13 cellular contexts compared by ENCODE assay signal in the genomic region with DNA sequence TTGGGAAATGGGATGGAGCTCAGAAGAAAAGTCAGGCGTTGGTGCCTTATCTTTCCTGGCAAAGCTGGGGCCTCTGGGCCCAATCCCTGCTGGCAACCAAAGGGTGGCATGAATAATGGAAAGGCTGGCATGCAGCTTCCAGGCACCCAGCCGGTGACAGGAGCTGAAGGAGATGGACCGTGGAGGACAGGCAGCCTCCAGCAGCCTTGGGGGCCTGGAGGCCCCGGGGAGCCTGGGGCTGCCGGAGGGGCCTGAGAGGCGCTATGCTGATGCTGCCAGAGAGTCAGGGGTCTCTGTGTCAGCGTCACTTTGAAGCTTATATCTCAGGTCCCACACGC. TPM values are rescaled to one million over a fixed set of nuclear protein-coding genes. Genes with fewer than 3 reads are reported as not detected.
A peak's percentile ranks its signal among the peaks of the same experiment; 100 is the strongest.
DNase-seq lines count a peak whose midpoint lies in the region; ATAC-seq, FAIRE-seq and TF ChIP-seq lines count a peak whose summit lies in the region.
"Had no signal": no experiment of that assay in that cellular context is flagged by ENCODE, and none has a peak within 500 bp of the region (broad histone marks: within the 10 kb centered on the region; RNA-seq: fewer than 3 reads in every experiment).

No MANE protein-coding gene starts in this region.

- no peak for FAIRE-seq in HepG2 (lab: Jason Lieb, UNC)
- FAIRE-seq in endothelial cell of umbilical vein (lab: Jason Lieb, UNC), result no peak

- H3K36me3 ChIP-seq in right lobe of liver, result no peaks in the 10 kb centered on the region
- H3K36me3 ChIP-seq in HepG2 (replicated peaks in 1 of 2; ENCODE audit: control insufficient read depth in 1 of 2, insufficient read depth in 2 of 2, low read length in 2 of 2), result no peaks in the 10 kb centered on the region
- no peaks in the 10 kb centered on the region for H3K36me3 ChIP-seq in endothelial cell of umbilical vein (ENCODE audit: control insufficient read depth in 2 of 2, extremely low read depth in 1 of 2, insufficient read depth in 2 of 2, low read length in 2 of 2)
- no peaks in the 10 kb centered on the region for H3K36me3 ChIP-seq in osteoblast (ENCODE audit: insufficient read depth, low read length)

- WGBS in right lobe of liver (ENCODE audit: insufficient coverage, low coverage, low lambda C conversion rate, missing lambda C conversion rate), result 22% methylated on average over 1 of the region's 8 CpGs
- WGBS in HepG2 (ENCODE audit: low lambda C conversion rate), result 49% methylated on average over 6 of the region's 8 CpGs

- no peaks in the 10 kb centered on the region for H3K79me2 ChIP-seq in HepG2 (ENCODE audit: insufficient read depth, low read length)
- H3K79me2 ChIP-seq in endothelial cell of umbilical vein (ENCODE audit: control insufficient read depth, insufficient read depth, low read length), result no peaks in the 10 kb centered on the region
- H3K79me2 ChIP-seq in osteoblast (ENCODE audit: insufficient read depth, low read length), result no peaks in the 10 kb centered on the region

- BruUV-seq in HepG2 (replicated peaks; lab: Mats Ljungman, UMichigan), result no TSS peak
- BruUV-seq in endothelial cell of umbilical vein (replicated peaks; lab: Mats Ljungman, UMichigan), result no TSS peak

- POLR2A ChIA-PET in HepG2 (lab: Yijun Ruan, JAX) (no interaction called here), endothelial cell of umbilical vein (lab: Charles Lee) (no interaction called here)

- H3K9me3 ChIP-seq in right lobe of liver, result no peaks in the 10 kb centered on the region
- H3K9me3 ChIP-seq in HepG2 (ENCODE audit: low read length), result no peaks in the 10 kb centered on the region
- no peaks in the 10 kb centered on the region for H3K9me3 ChIP-seq in endothelial cell of umbilical vein (replicated peaks; ENCODE audit: control insufficient read depth, insufficient read depth, low read length)
- H3K9me3 ChIP-seq in osteoblast (ENCODE audit: low read depth, low read length), result no peaks in the 10 kb centered on the region

- TF ChIP-seq EP300 in HepG2 (IDR thresholded peaks at IDR 0.05; ENCODE audit: low read depth in 2 of 2, low read length in 2 of 2), result no peak
- no peak for TF ChIP-seq EP300 in HepG2 (CRISPR knock-in tag; IDR thresholded peaks at IDR 0.05; ENCODE audit: borderline replicate concordance)

- H2AFZ ChIP-seq in HepG2 (ENCODE audit: low read length), result no peak overlapping the region
- no peak overlapping the region for H2AFZ ChIP-seq in endothelial cell of umbilical vein (ENCODE audit: low read depth, low read length)
- H2AFZ ChIP-seq in osteoblast (ENCODE audit: low read length), result no peak overlapping the region

- H3K4me3 ChIP-seq in right lobe of liver (no peak overlapping the region), HepG2 (replicated peaks in 1 of 3; ENCODE audit: insufficient read depth in 1 of 3, low read depth in 2 of 3, low read length in 3 of 3) (no peak overlapping the region), endothelial cell of umbilical vein (replicated peaks in 1 of 3; ENCODE audit: insufficient read depth in 1 of 3, low read depth in 1 of 3, low read length in 3 of 3) (no peak overlapping the region), osteoblast (ENCODE audit: insufficient read depth, low read length) (no peak overlapping the region)
- H3K4me3 ChIP-seq: dorsolateral prefrontal cortex had no signal

- H4K20me1 ChIP-seq in HepG2 (ENCODE audit: insufficient read depth, low read length) (no peaks in the 10 kb centered on the region), endothelial cell of umbilical vein (replicated peaks; ENCODE audit: control insufficient read depth, extremely low read depth, insufficient read depth, low read length) (no peaks in the 10 kb centered on the region), osteoblast (ENCODE audit: insufficient read depth, low read length) (no peaks in the 10 kb centered on the region)

- intact Hi-C loops in right lobe of liver (cut with DNase I) (no loop called here), HepG2 (cut with micrococcal nuclease; ENCODE audit: unreplicated experiment) (no loop called here), endothelial cell of umbilical vein (cut with micrococcal nuclease) (loop anchor here (10.0 kb wide), 2 partner anchors 220 to 630 kb away; no protein-coding TSS in a partner anchor)

- H3K4me2 ChIP-seq in HepG2 (ENCODE audit: low read depth, low read length) (no peak overlapping the region), endothelial cell of umbilical vein (ENCODE audit: insufficient read depth, low read length) (no peak overlapping the region), osteoblast (ENCODE audit: insufficient read depth, low read length) (no peak overlapping the region)

- H3K9me1 ChIP-seq in endothelial cell of umbilical vein (replicated peaks; ENCODE audit: control insufficient read depth, extremely low read depth, insufficient read depth, low read length), result no peaks in the 10 kb centered on the region

- in situ Hi-C loops in HepG2 (cut with HindIII; ENCODE audit: extremely low pct_ligation_motif_present, low pct_unique_long_range_greater_than_20kb), result no loop called here

- ATAC-seq in right lobe of liver (no peak), HepG2 (no peak), left lobe of liver (no peak), GM18909 (IDR thresholded peaks at IDR 0.05; ENCODE audit: poor library complexity, unreplicated experiment) (no peak)
- ATAC-seq: stimulated activated naive B cell treated with anti-CD40 and anti-IgM and Interleukin-4, amounts not matched to agents 10 μg/mL and 1 μg/mL and 100 μg/mL, for 72 hours had no signal

- CTCF ChIA-PET in HepG2 (lab: Yijun Ruan, JAX; ENCODE audit: low intra/inter-chr PET ratio, low total read pairs), result no interaction called here
- CTCF ChIA-PET in endothelial cell of umbilical vein (lab: Charles Lee), result interaction anchor here (0.9 to 4.8 kb wide), 6 partner anchors 20 to 144 kb away, joined by 3 to 26 read pairs (median 6); a partner anchor contains a TSS

- H3K9ac ChIP-seq in HepG2 (ENCODE audit: insufficient read depth, low read depth, low read length) (no peak overlapping the region), endothelial cell of umbilical vein (replicated peaks; ENCODE audit: extremely low read depth, insufficient read depth, low read length) (no peak overlapping the region)

- dilution Hi-C loops in endothelial cell of umbilical vein (cut with MboI; ENCODE audit: extremely low pct_ligation_motif_present, low sequenced_read_pairs), result no loop called here

- TF ChIP-seq POLR2A in right lobe of liver (IDR thresholded peaks at IDR 0.05) (no peak), HepG2 (IDR thresholded peaks at IDR 0.05; ENCODE audit: insufficient read depth in 1 of 2, low read depth in 2 of 2, low read length in 2 of 2) (no peak), endothelial cell of umbilical vein (IDR thresholded peaks at IDR 0.05; ENCODE audit: low read depth, low read length) (no peak)

- TF ChIP-seq CTCF in right lobe of liver (IDR thresholded peaks at IDR 0.05), result no peak
- TF ChIP-seq CTCF in HepG2 (CRISPR knock-in tag; IDR thresholded peaks at IDR 0.05), result no peak
- TF ChIP-seq CTCF in endothelial cell of umbilical vein (IDR thresholded peaks at IDR 0.05; ENCODE audit: extremely low read depth in 1 of 2, insufficient read depth in 1 of 2, low read depth in 1 of 2, low read length in 2 of 2), result no peak
- TF ChIP-seq CTCF in osteoblast (IDR thresholded peaks at IDR 0.05; ENCODE audit: extremely low read depth, low read depth, low read length), result no peak

- H3K4me1 ChIP-seq in right lobe of liver, result peaks cover 0 to 14% (median 3%) of the 10 kb centered on the region in 4 donors
- H3K4me1 ChIP-seq in HepG2 (ENCODE audit: insufficient read depth, low read length), result peaks cover 6% of the 10 kb centered on the region; the same call in 1 of the 2 replicates
- H3K4me1 ChIP-seq in endothelial cell of umbilical vein (ENCODE audit: control insufficient read depth, extremely low read depth, insufficient read depth, low read length), result peaks cover 81% of the 10 kb centered on the region
- H3K4me1 ChIP-seq in osteoblast (ENCODE audit: insufficient read depth, low read length), result peaks cover 69% of the 10 kb centered on the region

- TF ChIP-seq RAD21 in HepG2 (CRISPR knock-in tag; IDR thresholded peaks at IDR 0.05), result no peak

- peak in 2 of 3 donors; percentile 16 to 51 for DNase-seq in right lobe of liver
- DNase-seq in HepG2 (ENCODE audit: low spot score), result no peak
- DNase-seq in endothelial cell of umbilical vein (ENCODE audit: low read depth, low spot score), result no peak
- peak; percentile 82 for DNase-seq in osteoblast (ENCODE audit: insufficient read length, low spot score, missing footprints)
- DNase-seq in left lobe of liver (ENCODE audit: low spot score), result no peak
- DNase-seq in NAMALWA (ENCODE audit: low spot score), result no peak
- no peak for DNase-seq in middle frontal gyrus (ENCODE audit: extremely low spot score, low spot score)
- DNase-seq: activated gamma-delta T cell; hippocampal formation; stimulated activated naive B cell treated with anti-CD40 and anti-IgM and Interleukin-4, amounts not matched to agents 10 μg/mL and 1 μg/mL and 100 μg/mL, for 72 hours had no signal

- no peaks in the 10 kb centered on the region for H3K27me3 ChIP-seq in right lobe of liver
- peaks cover 6 to 76% of the 10 kb centered on the region in 2 experiments; a peak in 3 of 5 replicates for H3K27me3 ChIP-seq in HepG2 (ENCODE audit: control insufficient read depth in 1 of 2, insufficient read depth in 2 of 2, low read length in 2 of 2)
- H3K27me3 ChIP-seq in endothelial cell of umbilical vein (ENCODE audit: control insufficient read depth in 2 of 2, insufficient read depth in 2 of 2, low read length in 2 of 2), result no peaks in the 10 kb centered on the region
- no peaks in the 10 kb centered on the region for H3K27me3 ChIP-seq in osteoblast (ENCODE audit: insufficient read depth, low read length)
- H3K27me3 ChIP-seq: dorsolateral prefrontal cortex had no signal

- no peak overlapping the region for H3K27ac ChIP-seq in right lobe of liver
- H3K27ac ChIP-seq in HepG2 (ENCODE audit: extremely low read length, insufficient read depth, low read length), result no peak overlapping the region
- peak overlapping the region; percentile 87 for H3K27ac ChIP-seq in endothelial cell of umbilical vein (ENCODE audit: insufficient read depth, low read depth, low read length)
- H3K27ac ChIP-seq in osteoblast (ENCODE audit: low read depth, low read length), result peak overlapping the region; percentile 99

RNA-seq across cellular contexts. Expression of a gene that starts 38.2 kb away (rescaled TPM):
- total RNA-seq in right lobe of liver, result 1 to 10 TPM; 3.3 to 6.8 (median 4.5) TPM
- 1.3 and 1.7 TPM in 2 replicates for total RNA-seq in HepG2 (2016; rRNA removed; fragmentation: Illumina TruSeq; extraction: Trizol)
- total RNA-seq in HepG2 (2016; cell fraction: cytosol; rRNA removed; fragmentation: Illumina TruSeq; extraction: Trizol; ENCODE audit: low read depth), result 2.3 and 2.6 TPM in 2 replicates
- 1.7 TPM in 2 replicates for total RNA-seq in HepG2 (2016; cell fraction: insoluble cytoplasmic fraction; rRNA removed; fragmentation: Illumina TruSeq; extraction: Trizol)
- total RNA-seq in HepG2 (2016; cell fraction: membrane; rRNA removed; fragmentation: Illumina TruSeq; extraction: Trizol), result 1.5 and 1.9 TPM in 2 replicates
- 1.7 and 2.5 TPM in 2 replicates for total RNA-seq in HepG2 (2016; cell fraction: nucleus; rRNA removed; fragmentation: Illumina TruSeq; extraction: Trizol)
- polyA plus RNA-seq in HepG2 (2011; rRNA removed), result 0.25 and 0.59 TPM in 2 replicates
- polyA plus RNA-seq in HepG2 (2011; cell fraction: cytosol; rRNA removed), result 0.18 and 0.24 TPM in 2 replicates
- polyA plus RNA-seq in HepG2 (2011; cell fraction: nucleus; rRNA removed), result 0.43 and 0.68 TPM in 2 replicates
- polyA plus RNA-seq in HepG2 (2012), result 0.44 and 0.72 TPM in 2 replicates
- polyA plus RNA-seq in HepG2 (2016; cell fraction: cytosol; fragmentation: Illumina TruSeq; extraction: Trizol; ENCODE audit: low read depth), result 1.4 and 2.2 TPM in 2 replicates
- polyA plus RNA-seq in HepG2 (2016; cell fraction: insoluble cytoplasmic fraction; fragmentation: Illumina TruSeq; extraction: Trizol; ENCODE audit: low read depth), result 1.0 and 1.2 TPM in 2 replicates
- polyA plus RNA-seq in HepG2 (2016; cell fraction: membrane; fragmentation: Illumina TruSeq; extraction: Trizol; ENCODE audit: low read depth), result 1.9 and 2.0 TPM in 2 replicates
- 1.3 and 1.7 TPM in 2 replicates for polyA plus RNA-seq in HepG2 (2016; cell fraction: nucleus; fragmentation: Illumina TruSeq; extraction: Trizol; ENCODE audit: insufficient read depth, low read depth)
- polyA minus RNA-seq in HepG2 (2011; rRNA and poly(A)+ RNA removed; ENCODE audit: low replicate concordance), result 1.0 and 40.3 TPM in 2 replicates
- polyA minus RNA-seq in HepG2 (2011; cell fraction: cytosol; rRNA and poly(A)+ RNA removed), result 0.44 and 0.49 TPM in 2 replicates
- polyA minus RNA-seq in HepG2 (2011; cell fraction: nucleus; rRNA and poly(A)+ RNA removed), result 0.90 and 1.6 TPM in 2 replicates
- total RNA-seq in endothelial cell of umbilical vein, result 33.0 and 47.8 TPM in 2 replicates
- polyA plus RNA-seq in endothelial cell of umbilical vein, result 20.7 and 22.9 TPM in 2 replicates
- polyA plus RNA-seq in endothelial cell of umbilical vein (2011; cell fraction: cytosol; rRNA removed), result 20.7 and 26.3 TPM in 2 replicates
- 39.6 TPM in 2 replicates for polyA plus RNA-seq in endothelial cell of umbilical vein (2011; cell fraction: nucleus; rRNA removed)
- polyA plus RNA-seq in endothelial cell of umbilical vein (2012), result 27.4 and 29.7 TPM in 2 replicates
- 102 and 113 TPM in 2 replicates for polyA minus RNA-seq in endothelial cell of umbilical vein
- polyA minus RNA-seq in endothelial cell of umbilical vein (2011; cell fraction: cytosol; rRNA and poly(A)+ RNA removed), result 14.7 TPM
- 64.9 and 76.5 TPM in 2 replicates for polyA minus RNA-seq in endothelial cell of umbilical vein (2011; cell fraction: nucleus; rRNA and poly(A)+ RNA removed)
- total RNA-seq in osteoblast, result 38.0 and 46.7 TPM in 2 replicates
- 5.1 TPM for total RNA-seq in left lobe of liver
- polyA plus RNA-seq: CD8-positive, alpha-beta memory T cell had no signal

Comparison
In these comparisons a context has a peak if more than half of its experiments do, and no peak if none do; other contexts are left out.
1. DNase-seq: peak in right lobe of liver (2 of 3) and osteoblast (single experiment); none in HepG2 (single experiment), endothelial cell of umbilical vein (single experiment), left lobe of liver (single experiment), NAMALWA (single experiment) and middle frontal gyrus (single experiment).
2. H3K27ac ChIP-seq: peak in endothelial cell of umbilical vein (single experiment) and osteoblast (single experiment); none in right lobe of liver (0 of 3) and HepG2 (single experiment).